ENCODE assay signal across 1 cellular context in genomic region chr2:118197011-118197695, GRCh38.
TF ChIP-seq lines count a peak whose summit lies in the region.

No MANE protein-coding gene starts in this region.

TF ChIP-seq in WTC11, 78 proteins besides CTCF, POLR2A, EP300 and RAD21 (continued from another document):
- TF ChIP-seq ATF6 (CRISPR knock-in tag; IDR thresholded peaks at IDR 0.05) (no peak), NR3C1 (CRISPR knock-in tag; conservative IDR thresholded peaks at IDR 0.05; ENCODE audit: low read depth) (no peak), CREM (CRISPR knock-in tag; IDR thresholded peaks at IDR 0.05) (no peak), GTF2I (CRISPR knock-in tag; conservative IDR thresholded peaks at IDR 0.05) (no peak)
TF ChIP-seq in WTC11: peak in this region for 3.
